1 cellular context compared by ENCODE assay signal in the genomic region with DNA sequence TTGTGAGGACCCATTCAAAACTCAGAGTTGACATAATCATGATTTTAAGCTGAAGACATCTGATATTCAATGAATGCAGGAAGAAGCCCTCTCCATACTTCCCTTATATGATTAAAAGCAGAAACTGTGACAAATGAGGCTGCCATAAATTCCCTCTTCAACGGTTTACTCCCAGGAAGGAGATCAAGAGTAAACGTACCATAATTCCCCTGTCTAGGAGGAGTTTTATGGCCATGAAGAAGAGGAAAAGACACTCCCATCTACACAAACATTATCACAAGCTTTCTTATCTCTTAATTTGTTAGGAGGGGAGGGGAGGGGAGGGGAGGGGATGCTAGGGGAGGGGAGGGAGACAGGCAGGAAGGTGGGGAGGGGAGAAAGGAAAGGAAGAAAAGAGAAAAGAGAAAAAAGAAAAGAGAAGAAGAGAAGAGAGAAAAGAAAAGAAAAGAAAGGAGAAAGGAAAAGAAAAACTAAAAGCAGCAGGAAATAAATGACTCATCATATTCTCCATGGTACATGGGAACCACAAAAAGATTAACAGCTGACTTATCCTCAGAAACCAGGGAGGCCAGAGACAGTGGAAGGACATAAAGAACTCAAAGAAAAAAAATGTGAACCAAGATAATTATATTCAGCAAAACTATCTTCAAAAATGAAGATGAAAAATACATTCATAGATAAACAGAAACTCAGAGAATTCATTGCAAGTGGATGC.
TF ChIP-seq lines count a peak whose summit lies in the region.

No MANE protein-coding gene starts in this region.

TF ChIP-seq in K562, 482 proteins besides CTCF, POLR2A, EP300 and RAD21 (continued from another document and continues in another):
- TF ChIP-seq, protein P1, sequence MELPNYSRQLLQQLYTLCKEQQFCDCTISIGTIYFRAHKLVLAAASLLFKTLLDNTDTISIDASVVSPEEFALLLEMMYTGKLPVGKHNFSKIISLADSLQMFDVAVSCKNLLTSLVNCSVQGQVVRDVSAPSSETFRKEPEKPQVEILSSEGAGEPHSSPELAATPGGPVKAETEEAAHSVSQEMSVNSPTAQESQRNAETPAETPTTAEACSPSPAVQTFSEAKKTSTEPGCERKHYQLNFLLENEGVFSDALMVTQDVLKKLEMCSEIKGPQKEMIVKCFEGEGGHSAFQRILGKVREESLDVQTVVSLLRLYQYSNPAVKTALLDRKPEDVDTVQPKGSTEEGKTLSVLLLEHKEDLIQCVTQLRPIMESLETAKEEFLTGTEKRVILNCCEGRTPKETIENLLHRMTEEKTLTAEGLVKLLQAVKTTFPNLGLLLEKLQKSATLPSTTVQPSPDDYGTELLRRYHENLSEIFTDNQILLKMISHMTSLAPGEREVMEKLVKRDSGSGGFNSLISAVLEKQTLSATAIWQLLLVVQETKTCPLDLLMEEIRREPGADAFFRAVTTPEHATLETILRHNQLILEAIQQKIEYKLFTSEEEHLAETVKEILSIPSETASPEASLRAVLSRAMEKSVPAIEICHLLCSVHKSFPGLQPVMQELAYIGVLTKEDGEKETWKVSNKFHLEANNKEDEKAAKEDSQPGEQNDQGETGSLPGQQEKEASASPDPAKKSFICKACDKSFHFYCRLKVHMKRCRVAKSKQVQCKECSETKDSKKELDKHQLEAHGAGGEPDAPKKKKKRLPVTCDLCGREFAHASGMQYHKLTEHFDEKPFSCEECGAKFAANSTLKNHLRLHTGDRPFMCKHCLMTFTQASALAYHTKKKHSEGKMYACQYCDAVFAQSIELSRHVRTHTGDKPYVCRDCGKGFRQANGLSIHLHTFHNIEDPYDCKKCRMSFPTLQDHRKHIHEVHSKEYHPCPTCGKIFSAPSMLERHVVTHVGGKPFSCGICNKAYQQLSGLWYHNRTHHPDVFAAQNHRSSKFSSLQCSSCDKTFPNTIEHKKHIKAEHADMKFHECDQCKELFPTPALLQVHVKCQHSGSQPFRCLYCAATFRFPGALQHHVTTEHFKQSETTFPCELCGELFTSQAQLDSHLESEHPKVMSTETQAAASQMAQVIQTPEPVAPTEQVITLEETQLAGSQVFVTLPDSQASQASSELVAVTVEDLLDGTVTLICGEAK (IDR thresholded peaks at IDR 0.05), result peak; percentile 66
- TF ChIP-seq, protein P1 (CRISPR knock-in tag; IDR thresholded peaks at IDR 0.05), result no peak
- TF ChIP-seq, protein P2, sequence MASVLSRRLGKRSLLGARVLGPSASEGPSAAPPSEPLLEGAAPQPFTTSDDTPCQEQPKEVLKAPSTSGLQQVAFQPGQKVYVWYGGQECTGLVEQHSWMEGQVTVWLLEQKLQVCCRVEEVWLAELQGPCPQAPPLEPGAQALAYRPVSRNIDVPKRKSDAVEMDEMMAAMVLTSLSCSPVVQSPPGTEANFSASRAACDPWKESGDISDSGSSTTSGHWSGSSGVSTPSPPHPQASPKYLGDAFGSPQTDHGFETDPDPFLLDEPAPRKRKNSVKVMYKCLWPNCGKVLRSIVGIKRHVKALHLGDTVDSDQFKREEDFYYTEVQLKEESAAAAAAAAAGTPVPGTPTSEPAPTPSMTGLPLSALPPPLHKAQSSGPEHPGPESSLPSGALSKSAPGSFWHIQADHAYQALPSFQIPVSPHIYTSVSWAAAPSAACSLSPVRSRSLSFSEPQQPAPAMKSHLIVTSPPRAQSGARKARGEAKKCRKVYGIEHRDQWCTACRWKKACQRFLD (CRISPR knock-in tag; IDR thresholded peaks at IDR 0.05), result no peak
- TF ChIP-seq MEF2A (IDR thresholded peaks at IDR 0.05; ENCODE audit: control insufficient read depth, low read depth, low read length) (peak; percentile 59; the same call in 1 of the 2 replicates), LARP7 (IDR thresholded peaks at IDR 0.05) (peak; percentile 95), BRD9 (IDR thresholded peaks at IDR 0.05; ENCODE audit: low read depth, partially characterized antibody) (peak; percentile 91), CBFA2T3 (IDR thresholded peaks at IDR 0.05) (peak; percentile 77), MTA1 (IDR thresholded peaks at IDR 0.05; ENCODE audit: borderline replicate concordance) (peak; percentile 86), C11orf30 (IDR thresholded peaks at IDR 0.05; ENCODE audit: low read depth) (peak; percentile 99), RUNX1 (IDR thresholded peaks at IDR 0.05; ENCODE audit: low read depth) (no peak), RAD51 (IDR thresholded peaks at IDR 0.05; ENCODE audit: borderline replicate concordance, low read depth) (peak; percentile 41; the same call in 1 of the 2 replicates), FOS (IDR thresholded peaks at IDR 0.05; ENCODE audit: extremely low read depth, insufficient read length) (peak; percentile 6), THRAP3 (IDR thresholded peaks at IDR 0.05; ENCODE audit: borderline replicate concordance) (peak; percentile 90)
- TF ChIP-seq, protein P3, sequence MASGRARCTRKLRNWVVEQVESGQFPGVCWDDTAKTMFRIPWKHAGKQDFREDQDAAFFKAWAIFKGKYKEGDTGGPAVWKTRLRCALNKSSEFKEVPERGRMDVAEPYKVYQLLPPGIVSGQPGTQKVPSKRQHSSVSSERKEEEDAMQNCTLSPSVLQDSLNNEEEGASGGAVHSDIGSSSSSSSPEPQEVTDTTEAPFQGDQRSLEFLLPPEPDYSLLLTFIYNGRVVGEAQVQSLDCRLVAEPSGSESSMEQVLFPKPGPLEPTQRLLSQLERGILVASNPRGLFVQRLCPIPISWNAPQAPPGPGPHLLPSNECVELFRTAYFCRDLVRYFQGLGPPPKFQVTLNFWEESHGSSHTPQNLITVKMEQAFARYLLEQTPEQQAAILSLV (tag; IDR thresholded peaks at IDR 0.05), result peak; percentile 48; the same call in 1 of the 2 replicates
- TF ChIP-seq, protein P4, sequence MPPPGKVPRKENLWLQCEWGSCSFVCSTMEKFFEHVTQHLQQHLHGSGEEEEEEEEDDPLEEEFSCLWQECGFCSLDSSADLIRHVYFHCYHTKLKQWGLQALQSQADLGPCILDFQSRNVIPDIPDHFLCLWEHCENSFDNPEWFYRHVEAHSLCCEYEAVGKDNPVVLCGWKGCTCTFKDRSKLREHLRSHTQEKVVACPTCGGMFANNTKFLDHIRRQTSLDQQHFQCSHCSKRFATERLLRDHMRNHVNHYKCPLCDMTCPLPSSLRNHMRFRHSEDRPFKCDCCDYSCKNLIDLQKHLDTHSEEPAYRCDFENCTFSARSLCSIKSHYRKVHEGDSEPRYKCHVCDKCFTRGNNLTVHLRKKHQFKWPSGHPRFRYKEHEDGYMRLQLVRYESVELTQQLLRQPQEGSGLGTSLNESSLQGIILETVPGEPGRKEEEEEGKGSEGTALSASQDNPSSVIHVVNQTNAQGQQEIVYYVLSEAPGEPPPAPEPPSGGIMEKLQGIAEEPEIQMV (tag; conservative IDR thresholded peaks at IDR 0.05; ENCODE audit: low read depth), result peak; percentile 62; the same call in 1 of the 2 replicates
- TF ChIP-seq, protein P5, sequence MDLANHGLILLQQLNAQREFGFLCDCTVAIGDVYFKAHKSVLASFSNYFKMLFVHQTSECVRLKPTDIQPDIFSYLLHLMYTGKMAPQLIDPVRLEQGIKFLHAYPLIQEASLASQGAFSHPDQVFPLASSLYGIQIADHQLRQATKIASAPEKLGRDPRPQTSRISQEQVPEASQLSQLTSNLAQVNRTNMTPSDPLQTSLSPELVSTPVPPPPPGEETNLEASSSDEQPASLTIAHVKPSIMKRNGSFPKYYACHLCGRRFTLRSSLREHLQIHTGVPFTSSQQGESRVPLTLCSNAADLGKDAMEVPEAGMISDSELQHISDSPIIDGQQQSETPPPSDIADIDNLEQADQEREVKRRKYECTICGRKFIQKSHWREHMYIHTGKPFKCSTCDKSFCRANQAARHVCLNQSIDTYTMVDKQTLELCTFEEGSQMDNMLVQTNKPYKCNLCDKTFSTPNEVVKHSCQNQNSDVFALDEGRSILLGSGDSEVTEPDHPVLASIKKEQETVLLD (IDR thresholded peaks at IDR 0.05), result peak; percentile 59; the same call in 1 of the 2 replicates
- TF ChIP-seq, protein P6, sequence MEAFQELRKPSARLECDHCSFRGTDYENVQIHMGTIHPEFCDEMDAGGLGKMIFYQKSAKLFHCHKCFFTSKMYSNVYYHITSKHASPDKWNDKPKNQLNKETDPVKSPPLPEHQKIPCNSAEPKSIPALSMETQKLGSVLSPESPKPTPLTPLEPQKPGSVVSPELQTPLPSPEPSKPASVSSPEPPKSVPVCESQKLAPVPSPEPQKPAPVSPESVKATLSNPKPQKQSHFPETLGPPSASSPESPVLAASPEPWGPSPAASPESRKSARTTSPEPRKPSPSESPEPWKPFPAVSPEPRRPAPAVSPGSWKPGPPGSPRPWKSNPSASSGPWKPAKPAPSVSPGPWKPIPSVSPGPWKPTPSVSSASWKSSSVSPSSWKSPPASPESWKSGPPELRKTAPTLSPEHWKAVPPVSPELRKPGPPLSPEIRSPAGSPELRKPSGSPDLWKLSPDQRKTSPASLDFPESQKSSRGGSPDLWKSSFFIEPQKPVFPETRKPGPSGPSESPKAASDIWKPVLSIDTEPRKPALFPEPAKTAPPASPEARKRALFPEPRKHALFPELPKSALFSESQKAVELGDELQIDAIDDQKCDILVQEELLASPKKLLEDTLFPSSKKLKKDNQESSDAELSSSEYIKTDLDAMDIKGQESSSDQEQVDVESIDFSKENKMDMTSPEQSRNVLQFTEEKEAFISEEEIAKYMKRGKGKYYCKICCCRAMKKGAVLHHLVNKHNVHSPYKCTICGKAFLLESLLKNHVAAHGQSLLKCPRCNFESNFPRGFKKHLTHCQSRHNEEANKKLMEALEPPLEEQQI (IDR thresholded peaks at IDR 0.05), result peak; percentile 99
- TF ChIP-seq, protein P7, sequence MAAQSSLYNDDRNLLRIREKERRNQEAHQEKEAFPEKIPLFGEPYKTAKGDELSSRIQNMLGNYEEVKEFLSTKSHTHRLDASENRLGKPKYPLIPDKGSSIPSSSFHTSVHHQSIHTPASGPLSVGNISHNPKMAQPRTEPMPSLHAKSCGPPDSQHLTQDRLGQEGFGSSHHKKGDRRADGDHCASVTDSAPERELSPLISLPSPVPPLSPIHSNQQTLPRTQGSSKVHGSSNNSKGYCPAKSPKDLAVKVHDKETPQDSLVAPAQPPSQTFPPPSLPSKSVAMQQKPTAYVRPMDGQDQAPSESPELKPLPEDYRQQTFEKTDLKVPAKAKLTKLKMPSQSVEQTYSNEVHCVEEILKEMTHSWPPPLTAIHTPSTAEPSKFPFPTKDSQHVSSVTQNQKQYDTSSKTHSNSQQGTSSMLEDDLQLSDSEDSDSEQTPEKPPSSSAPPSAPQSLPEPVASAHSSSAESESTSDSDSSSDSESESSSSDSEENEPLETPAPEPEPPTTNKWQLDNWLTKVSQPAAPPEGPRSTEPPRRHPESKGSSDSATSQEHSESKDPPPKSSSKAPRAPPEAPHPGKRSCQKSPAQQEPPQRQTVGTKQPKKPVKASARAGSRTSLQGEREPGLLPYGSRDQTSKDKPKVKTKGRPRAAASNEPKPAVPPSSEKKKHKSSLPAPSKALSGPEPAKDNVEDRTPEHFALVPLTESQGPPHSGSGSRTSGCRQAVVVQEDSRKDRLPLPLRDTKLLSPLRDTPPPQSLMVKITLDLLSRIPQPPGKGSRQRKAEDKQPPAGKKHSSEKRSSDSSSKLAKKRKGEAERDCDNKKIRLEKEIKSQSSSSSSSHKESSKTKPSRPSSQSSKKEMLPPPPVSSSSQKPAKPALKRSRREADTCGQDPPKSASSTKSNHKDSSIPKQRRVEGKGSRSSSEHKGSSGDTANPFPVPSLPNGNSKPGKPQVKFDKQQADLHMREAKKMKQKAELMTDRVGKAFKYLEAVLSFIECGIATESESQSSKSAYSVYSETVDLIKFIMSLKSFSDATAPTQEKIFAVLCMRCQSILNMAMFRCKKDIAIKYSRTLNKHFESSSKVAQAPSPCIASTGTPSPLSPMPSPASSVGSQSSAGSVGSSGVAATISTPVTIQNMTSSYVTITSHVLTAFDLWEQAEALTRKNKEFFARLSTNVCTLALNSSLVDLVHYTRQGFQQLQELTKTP (IDR thresholded peaks at IDR 0.05; ENCODE audit: low read depth in 1 of 2, partially characterized antibody in 2 of 2), result peak; percentile 76 to 79
- TF ChIP-seq, protein P8, sequence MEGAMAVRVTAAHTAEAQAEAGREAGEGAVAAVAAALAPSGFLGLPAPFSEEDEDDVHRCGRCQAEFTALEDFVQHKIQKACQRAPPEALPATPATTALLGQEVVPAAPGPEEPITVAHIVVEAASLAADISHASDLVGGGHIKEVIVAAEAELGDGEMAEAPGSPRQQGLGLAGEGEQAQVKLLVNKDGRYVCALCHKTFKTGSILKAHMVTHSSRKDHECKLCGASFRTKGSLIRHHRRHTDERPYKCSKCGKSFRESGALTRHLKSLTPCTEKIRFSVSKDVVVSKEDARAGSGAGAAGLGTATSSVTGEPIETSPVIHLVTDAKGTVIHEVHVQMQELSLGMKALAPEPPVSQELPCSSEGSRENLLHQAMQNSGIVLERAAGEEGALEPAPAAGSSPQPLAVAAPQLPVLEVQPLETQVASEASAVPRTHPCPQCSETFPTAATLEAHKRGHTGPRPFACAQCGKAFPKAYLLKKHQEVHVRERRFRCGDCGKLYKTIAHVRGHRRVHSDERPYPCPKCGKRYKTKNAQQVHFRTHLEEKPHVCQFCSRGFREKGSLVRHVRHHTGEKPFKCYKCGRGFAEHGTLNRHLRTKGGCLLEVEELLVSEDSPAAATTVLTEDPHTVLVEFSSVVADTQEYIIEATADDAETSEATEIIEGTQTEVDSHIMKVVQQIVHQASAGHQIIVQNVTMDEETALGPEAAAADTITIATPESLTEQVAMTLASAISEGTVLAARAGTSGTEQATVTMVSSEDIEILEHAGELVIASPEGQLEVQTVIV (CRISPR knock-in tag; IDR thresholded peaks at IDR 0.05; ENCODE audit: borderline replicate concordance), result no peak
